In genomic region chr6:163414367-163415175, GRCh38 we compare ENCODE assay signal across 8 cellular contexts. TPM values are rescaled to one million over a fixed set of nuclear protein-coding genes. Genes with fewer than 3 reads are reported as not detected.
DNase-seq lines count a peak whose midpoint lies in the region; ATAC-seq and TF ChIP-seq lines count a peak whose summit lies in the region.

TSS of gene QKI (plus strand) at chr6:163414718. CDS start at chr6:163415194, 476 bp downstream.

- CTCF ChIA-PET in A673 (lab: Charles Lee) = no interaction called here

- H3K27ac ChIP-seq in A673 (ENCODE audit: low read depth, low read length, poor library complexity, severe bottlenecking) = peak within 1 kb of the TSS; percentile 90
- peak within 1 kb of the TSS; percentile 95 for H3K27ac ChIP-seq in epithelial cell of prostate
- peak within 1 kb of the TSS; percentile 92 to 94 for H3K27ac ChIP-seq in mucosa of rectum (ENCODE audit: low read depth in 2 of 2, low read length in 2 of 2)

- H3K36me3 ChIP-seq in A673 (ENCODE audit: insufficient read depth, low read length, poor library complexity, severe bottlenecking) (no peaks in the 10 kb centered on the region), mucosa of rectum (ENCODE audit: control insufficient read depth in 2 of 2, insufficient read depth in 2 of 2, low read length in 2 of 2) (no peaks in the 10 kb centered on the region)

- ATAC-seq in GM18858 (IDR thresholded peaks at IDR 0.05; ENCODE audit: unreplicated experiment) (peak; percentile 29), HG03095 (IDR thresholded peaks at IDR 0.05; ENCODE audit: unreplicated experiment) (peak; percentile 32)

- H3K9me3 ChIP-seq in A673 (ENCODE audit: low read depth, low read length, poor library complexity, severe bottlenecking) = no peaks in the 10 kb centered on the region
- H3K9me3 ChIP-seq in mucosa of rectum (ENCODE audit: control insufficient read depth in 2 of 2, low read length in 2 of 2) = no peaks in the 10 kb centered on the region

- peak within 1 kb of the TSS; percentile 68 to 80 for H3K9ac ChIP-seq in mucosa of rectum (ENCODE audit: low read depth in 1 of 2, low read length in 2 of 2)

- H3K27me3 ChIP-seq in A673 (replicated peaks; ENCODE audit: insufficient read depth, low read depth, low read length, poor library complexity) (no peaks in the 10 kb centered on the region), mucosa of rectum (ENCODE audit: control insufficient read depth in 2 of 2, insufficient read depth in 2 of 2, low read length in 2 of 2) (peaks cover 3 to 34% of the 10 kb centered on the region in 2 donors)

- intact Hi-C loops in A673 (cut with micrococcal nuclease; ENCODE audit: unreplicated experiment) = loop anchor here (5.0 to 10.0 kb wide), 2 partner anchors 230 to 683 kb away; no protein-coding TSS in a partner anchor

- no TSS peak for BruUV-seq in A673 (replicated peaks; lab: Mats Ljungman, UMichigan)

- no peak for TF ChIP-seq CTCF in A673 (conservative IDR thresholded peaks at IDR 0.05; ENCODE audit: low read depth, low read length)

- H3K4me1 ChIP-seq in A673 (ENCODE audit: insufficient read depth, low read length, poor library complexity, severe bottlenecking) (peaks cover 32% of the 10 kb centered on the region), mucosa of rectum (ENCODE audit: control insufficient read depth in 2 of 2, insufficient read depth in 2 of 2, low read length in 2 of 2) (no peaks in the 10 kb centered on the region)

- H3K4me3 ChIP-seq in A673 (ENCODE audit: low read depth, low read length, poor library complexity, severe bottlenecking) = peak within 1 kb of the TSS; percentile 95
- peak within 1 kb of the TSS; percentile 81 to 87 for H3K4me3 ChIP-seq in mucosa of rectum (ENCODE audit: low read length in 2 of 2)

- peak; percentile 80 for DNase-seq in A673 (ENCODE audit: low spot score)
- DNase-seq in NOMO-1 treated with dmso at 0.1 percent for 144 hours (lab: John Stamatoyannopoulos, UW; ENCODE audit: unreplicated experiment) = peak; percentile 73
- peak; percentile 69 for DNase-seq in activated T-cell treated with anti-CD3 and anti-CD28 coated beads for 1 hour (ENCODE audit: low read depth)
- no peak for DNase-seq in epithelial cell of prostate (ENCODE audit: low read depth, low spot score)
- peak; percentile 54 to 69 for DNase-seq in stimulated activated CD8-positive, alpha-beta memory T cell treated with anti-CD3 and anti-CD28 coated beads, Interleukin-4, amount 100 ng/mL, for 4 hours (ENCODE audit: low read depth in 2 of 2, low spot score in 1 of 2)

- POLR2A ChIA-PET in A673 (lab: Charles Lee; ENCODE audit: low non-redundant PET) = no interaction called here

RNA-seq across cellular contexts. Expression of gene QKI, which starts in this region (rescaled TPM):
- total RNA-seq in A673 (2021) = 128 and 131 TPM in 2 replicates
